ENCODE assay signal across 25 cellular contexts in the genomic region with DNA sequence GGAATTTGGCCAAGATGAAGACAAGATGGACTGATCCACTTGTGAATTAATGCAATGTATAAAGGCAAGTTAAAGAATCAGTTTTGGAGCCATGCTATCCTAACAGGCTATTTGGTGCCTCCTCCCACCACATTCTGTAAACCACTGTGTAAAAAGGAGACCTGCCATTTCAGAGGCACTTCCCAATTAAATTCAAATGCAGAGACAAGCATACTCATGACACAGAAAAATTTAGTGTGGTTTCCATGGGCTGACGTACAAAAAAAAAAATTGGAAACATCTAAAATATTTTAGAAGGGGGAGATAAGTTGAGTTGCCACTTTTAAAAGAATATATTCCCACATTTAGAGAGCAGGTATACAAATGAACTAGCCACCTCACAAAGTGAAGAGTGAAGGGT.
DNase-seq lines count a peak whose midpoint lies in the region; ATAC-seq, FAIRE-seq and TF ChIP-seq lines count a peak whose summit lies in the region.
"Had no signal": no experiment of that assay in that cellular context is flagged by ENCODE, and none has a peak within 500 bp of the region (broad histone marks: within the 10 kb centered on the region; RNA-seq: fewer than 3 reads in every experiment).

No MANE protein-coding gene starts in this region.

- H3K36me3 ChIP-seq in HepG2 (replicated peaks in 1 of 2; ENCODE audit: control insufficient read depth in 1 of 2, insufficient read depth in 2 of 2, low read length in 2 of 2) (no peaks in the 10 kb centered on the region), stomach (no peaks in the 10 kb centered on the region)

- H3K27me3 ChIP-seq in HepG2 (ENCODE audit: control insufficient read depth in 1 of 2, insufficient read depth in 2 of 2, low read length in 2 of 2) (no peaks in the 10 kb centered on the region; a peak in 1 of 5 replicates), stomach (no peaks in the 10 kb centered on the region)
- H3K27me3 ChIP-seq: BLaER1 treated with 17β-estradiol and CSF1 and Interleukin-3, amounts not matched to agents 10 nM and 100 nM had no signal

- H3K9me3 Mint-ChIP-seq in dendritic cell treated with granulocyte-macrophage colony-stimulating factor and Interleukin-4, amounts not matched to agents 40 ng/mL and 50 ng/mL, for 4 days: no peaks in the 10 kb centered on the region
- H3K9me3 Mint-ChIP-seq in natural killer cell treated with Interleukin-12 subunit alpha and Interleukin-12 subunit beta and Interleukin-15 and Interleukin-18, amount 100 ng/mL, for 72 hours: no peaks in the 10 kb centered on the region
- H3K9me3 Mint-ChIP-seq: CD8-positive, alpha-beta T cell; GM23338; H9 had no signal

- no peak overlapping the region for H3K9ac ChIP-seq in HepG2 (ENCODE audit: insufficient read depth, low read depth, low read length)

- H3K9me3 ChIP-seq in HepG2 (ENCODE audit: low read length) (no peaks in the 10 kb centered on the region), stomach (no peaks in the 10 kb centered on the region)
- H3K9me3 ChIP-seq: Caco-2 had no signal

- no peak overlapping the region for H3K4me3 Mint-ChIP-seq in dendritic cell treated with granulocyte-macrophage colony-stimulating factor and Interleukin-4, amounts not matched to agents 40 ng/mL and 50 ng/mL, for 4 days
- peak overlapping the region; percentile 47 for H3K4me3 Mint-ChIP-seq in natural killer cell treated with Interleukin-12 subunit alpha and Interleukin-12 subunit beta and Interleukin-15 and Interleukin-18, amount 100 ng/mL, for 72 hours
- H3K4me3 Mint-ChIP-seq: CD8-positive, alpha-beta T cell; GM23338; H9 had no signal

- CTCF ChIA-PET in HepG2 (lab: Yijun Ruan, JAX; ENCODE audit: low intra/inter-chr PET ratio, low total read pairs): no interaction called here

- no peak for FAIRE-seq in HepG2 (lab: Jason Lieb, UNC)
- FAIRE-seq: GM12878, HTR-8/SVneo had no signal

- DNase-seq in AG10803 (ENCODE audit: low read depth): peak; percentile 42
- DNase-seq in EH (ENCODE audit: low read depth): peak; percentile 21
- no peak for DNase-seq in natural killer cell treated with Interleukin-12 subunit alpha and Interleukin-12 subunit beta and Interleukin-15 and Interleukin-18, amount 100 ng/mL, for 72 hours (ENCODE audit: low spot score)
- DNase-seq in HepG2 (ENCODE audit: low spot score): no peak
- no peak for DNase-seq in stomach
- no peak for DNase-seq in NCI-H69 (lab: John Stamatoyannopoulos, UW)
- DNase-seq: Caco-2; CD8-positive, alpha-beta T cell; EL; GDM1; H9; KG1; NCI-H1048; NCI-H1417; NCI-H1694; NCI-H2029 treated with DMSO at 0.1 percent for 48 hours; NCI-H446 treated with DMSO at 0.1 percent for 48 hours; NCI-H526; SHP77 had no signal

- no peaks in the 10 kb centered on the region for H4K20me1 ChIP-seq in HepG2 (ENCODE audit: insufficient read depth, low read length)

- peaks cover 32% of the 10 kb centered on the region for H3K4me1 Mint-ChIP-seq in dendritic cell treated with granulocyte-macrophage colony-stimulating factor and Interleukin-4, amounts not matched to agents 40 ng/mL and 50 ng/mL, for 4 days (ENCODE audit: low read depth)
- H3K4me1 Mint-ChIP-seq in natural killer cell treated with Interleukin-12 subunit alpha and Interleukin-12 subunit beta and Interleukin-15 and Interleukin-18, amount 100 ng/mL, for 72 hours (ENCODE audit: low read depth in 2 of 2): peaks cover 29 to 31% of the 10 kb centered on the region in 2 donors

- no peak overlapping the region for H3K4me2 ChIP-seq in HepG2 (ENCODE audit: low read depth, low read length)
- H3K4me2 ChIP-seq: GM23338 had no signal

- no peaks in the 10 kb centered on the region for H3K27me3 Mint-ChIP-seq in dendritic cell treated with granulocyte-macrophage colony-stimulating factor and Interleukin-4, amounts not matched to agents 40 ng/mL and 50 ng/mL, for 4 days
- H3K27me3 Mint-ChIP-seq in natural killer cell treated with Interleukin-12 subunit alpha and Interleukin-12 subunit beta and Interleukin-15 and Interleukin-18, amount 100 ng/mL, for 72 hours: no peaks in the 10 kb centered on the region

- H3K4me1 ChIP-seq in HepG2 (ENCODE audit: insufficient read depth, low read length) (no peaks in the 10 kb centered on the region), stomach (peaks cover 0 to 24% (median 12%) of the 10 kb centered on the region in 4 donors)

- no peak for TF ChIP-seq CTCF in AG10803 (conservative IDR thresholded peaks at IDR 0.05; ENCODE audit: low read length)
- no peak for TF ChIP-seq CTCF in HepG2 (CRISPR knock-in tag; IDR thresholded peaks at IDR 0.05)
- no peak for TF ChIP-seq CTCF in stomach (IDR thresholded peaks at IDR 0.05)

- H3K27ac Mint-ChIP-seq in dendritic cell treated with granulocyte-macrophage colony-stimulating factor and Interleukin-4, amounts not matched to agents 40 ng/mL and 50 ng/mL, for 4 days: peak overlapping the region; percentile 17
- peak overlapping the region in 1 of 2 donors; percentile 89 for H3K27ac Mint-ChIP-seq in natural killer cell treated with Interleukin-12 subunit alpha and Interleukin-12 subunit beta and Interleukin-15 and Interleukin-18, amount 100 ng/mL, for 72 hours
- H3K27ac Mint-ChIP-seq: CD8-positive, alpha-beta T cell; GM23338 had no signal

- no peak for TF ChIP-seq POLR2A in HepG2 (IDR thresholded peaks at IDR 0.05; ENCODE audit: insufficient read depth in 1 of 2, low read depth in 2 of 2, low read length in 2 of 2)
- TF ChIP-seq POLR2A in stomach (IDR thresholded peaks at IDR 0.05): no peak

- in situ Hi-C loops in HepG2 (cut with HindIII; ENCODE audit: extremely low pct_ligation_motif_present, low pct_unique_long_range_greater_than_20kb): no loop called here

- no peak overlapping the region for H3K4me3 ChIP-seq in AG10803 (ENCODE audit: low read length)
- no peak overlapping the region for H3K4me3 ChIP-seq in HepG2 (replicated peaks in 1 of 3; ENCODE audit: insufficient read depth in 1 of 3, low read depth in 2 of 3, low read length in 3 of 3)
- no peak overlapping the region for H3K4me3 ChIP-seq in stomach
- H3K4me3 ChIP-seq: BLaER1 treated with 17β-estradiol and CSF1 and Interleukin-3, amounts not matched to agents 10 nM and 100 nM; GM12878; GM23338 had no signal

- ATAC-seq in natural killer cell treated with Interleukin-12 subunit alpha and Interleukin-12 subunit beta and Interleukin-15 and Interleukin-18, amount 100 ng/mL, for 72 hours: no peak
- no peak for ATAC-seq in HepG2
- ATAC-seq: CD8-positive, alpha-beta T cell; GM12878; GM23338 had no signal

- TF ChIP-seq RAD21 in HepG2 (CRISPR knock-in tag; IDR thresholded peaks at IDR 0.05): no peak

- WGBS in HepG2 (ENCODE audit: low lambda C conversion rate): 60% methylated on average over 1 of the region's 1 CpG
- 81 to 95% (median 92%) methylated on average over 1 of the region's 1 CpG for WGBS in stomach, 5 donors

- H2AFZ ChIP-seq in HepG2 (ENCODE audit: low read length): no peak overlapping the region
- H2AFZ ChIP-seq: GM23338 had no signal

- no TSS peak for BruUV-seq in HepG2 (replicated peaks; lab: Mats Ljungman, UMichigan)

- no peaks in the 10 kb centered on the region for H3K79me2 ChIP-seq in HepG2 (ENCODE audit: insufficient read depth, low read length)

- POLR2A ChIA-PET in HepG2 (lab: Yijun Ruan, JAX): no interaction called here

- intact Hi-C loops in dendritic cell treated with granulocyte-macrophage colony-stimulating factor and Interleukin-4, amounts not matched to agents 40 ng/mL and 50 ng/mL, for 4 days (cut with micrococcal nuclease): loop anchor here (5.0 kb wide), 1 partner anchor 36 kb away; no protein-coding TSS in a partner anchor
- intact Hi-C loops in HepG2 (cut with micrococcal nuclease; ENCODE audit: unreplicated experiment) (no loop called here), stomach (cut with DNase I; ENCODE audit: low total_unique reads) (no loop called here)

- H3K27ac ChIP-seq in HepG2 (ENCODE audit: extremely low read length, insufficient read depth, low read length): no peak overlapping the region
- peak overlapping the region in 1 of 5 donors; percentile 84 for H3K27ac ChIP-seq in stomach
- H3K27ac ChIP-seq: RWPE1 had no signal

- H3K36me3 Mint-ChIP-seq in dendritic cell treated with granulocyte-macrophage colony-stimulating factor and Interleukin-4, amounts not matched to agents 40 ng/mL and 50 ng/mL, for 4 days (ENCODE audit: low read depth): no peaks in the 10 kb centered on the region
- H3K36me3 Mint-ChIP-seq in natural killer cell treated with Interleukin-12 subunit alpha and Interleukin-12 subunit beta and Interleukin-15 and Interleukin-18, amount 100 ng/mL, for 72 hours: no peaks in the 10 kb centered on the region

- TF ChIP-seq EP300 in HepG2 (IDR thresholded peaks at IDR 0.05; ENCODE audit: low read depth in 2 of 2, low read length in 2 of 2) (no peak), HepG2 (CRISPR knock-in tag; IDR thresholded peaks at IDR 0.05; ENCODE audit: borderline replicate concordance) (no peak), stomach (IDR thresholded peaks at IDR 0.05) (no peak)

TF ChIP-seq in HepG2, 621 proteins besides CTCF, POLR2A, EP300 and RAD21 (continues in another document):
- TF ChIP-seq, protein P1, sequence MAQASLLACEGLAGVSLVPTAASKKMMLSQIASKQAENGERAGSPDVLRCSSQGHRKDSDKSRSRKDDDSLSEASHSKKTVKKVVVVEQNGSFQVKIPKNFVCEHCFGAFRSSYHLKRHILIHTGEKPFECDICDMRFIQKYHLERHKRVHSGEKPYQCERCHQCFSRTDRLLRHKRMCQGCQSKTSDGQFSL (CRISPR knock-in tag; IDR thresholded peaks at IDR 0.05): no peak
- TF ChIP-seq, protein P2, sequence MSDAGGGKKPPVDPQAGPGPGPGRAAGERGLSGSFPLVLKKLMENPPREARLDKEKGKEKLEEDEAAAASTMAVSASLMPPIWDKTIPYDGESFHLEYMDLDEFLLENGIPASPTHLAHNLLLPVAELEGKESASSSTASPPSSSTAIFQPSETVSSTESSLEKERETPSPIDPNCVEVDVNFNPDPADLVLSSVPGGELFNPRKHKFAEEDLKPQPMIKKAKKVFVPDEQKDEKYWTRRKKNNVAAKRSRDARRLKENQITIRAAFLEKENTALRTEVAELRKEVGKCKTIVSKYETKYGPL (CRISPR knock-in tag; IDR thresholded peaks at IDR 0.05): no peak
- no peak for TF ChIP-seq JUN (CRISPR knock-in tag; IDR thresholded peaks at IDR 0.05)
- TF ChIP-seq ZNF841 (CRISPR knock-in tag; IDR thresholded peaks at IDR 0.05; ENCODE audit: borderline replicate concordance): no peak
- no peak for TF ChIP-seq NONO (IDR thresholded peaks at IDR 0.05)
- TF ChIP-seq NONO (CRISPR knock-in tag; conservative IDR thresholded peaks at IDR 0.05): no peak

Comparison
In these comparisons a context has a peak if more than half of its experiments do, and no peak if none do; other contexts are left out.
1. DNase-seq: peak in AG10803 (single experiment) and EH (single experiment); none in natural killer cell treated with Interleukin-12 subunit alpha and Interleukin-12 subunit beta and Interleukin-15 and Interleukin-18, amount 100 ng/mL, for 72 hours (single experiment), HepG2 (single experiment), stomach (single experiment) and NCI-H69 (single experiment).